Comparison of ENCODE assay signal across 8 cellular contexts in genomic region chr16:1300664-1301476, GRCh38. TPM values are rescaled to one million over a fixed set of nuclear protein-coding genes. Genes with fewer than 3 reads are reported as not detected.
DNase-seq lines count a peak whose midpoint lies in the region; ATAC-seq and TF ChIP-seq lines count a peak whose summit lies in the region.

No MANE protein-coding gene starts in this region.

- H3K27ac Mint-ChIP-seq in CD4-positive, CD25-positive, alpha-beta regulatory T cell = peak overlapping the region in 1 of 3 donors; percentile 26

- no peak overlapping the region for H3K4me3 Mint-ChIP-seq in CD4-positive, CD25-positive, alpha-beta regulatory T cell

- no peaks in the 10 kb centered on the region for H3K9me3 Mint-ChIP-seq in CD4-positive, CD25-positive, alpha-beta regulatory T cell

- TF ChIP-seq CTCF in ascending aorta (IDR thresholded peaks at IDR 0.05) (peak; percentile 50 to 78 (median 69)), spleen (IDR thresholded peaks at IDR 0.05 in 8 of 11, conservative IDR thresholded peaks at IDR 0.05 in 3 of 11) (peak; percentile 77 to 96 (median 89))

- intact Hi-C loops in ascending aorta (cut with DNase I) = no loop called here
- intact Hi-C loops in spleen (cut with DNase I; ENCODE audit: low total_unique reads) = no loop called here

- H3K27me3 ChIP-seq in CD4-positive, CD25-positive, alpha-beta regulatory T cell (ENCODE audit: control insufficient read depth, insufficient read depth, low read length) = no peaks in the 10 kb centered on the region
- peaks cover 9% of the 10 kb centered on the region for H3K27me3 ChIP-seq in ascending aorta
- peaks cover 0 to 49% (median 6%) of the 10 kb centered on the region in 7 donors for H3K27me3 ChIP-seq in spleen (replicated peaks in 1 of 7)

- H3K4me1 ChIP-seq in CD4-positive, CD25-positive, alpha-beta regulatory T cell (ENCODE audit: control insufficient read depth, insufficient read depth, low read length, poor library complexity, severe bottlenecking) = peaks cover 31% of the 10 kb centered on the region
- H3K4me1 ChIP-seq in ascending aorta (peaks cover 0 to 4% of the 10 kb centered on the region in 2 donors), spleen (peaks cover 0 to 67% (median 45%) of the 10 kb centered on the region in 6 donors)

- H3K4me3 ChIP-seq in CD4-positive, CD25-positive, alpha-beta regulatory T cell (ENCODE audit: low read depth, low read length) = no peak overlapping the region
- H3K4me3 ChIP-seq in ascending aorta (peak overlapping the region in 1 of 2 donors; percentile 12), spleen (peak overlapping the region in 3 of 8 donors; percentile 4 to 54 (median 13))

- peak; percentile 60 to 66 for ATAC-seq in CD4-positive, CD25-positive, alpha-beta regulatory T cell (ENCODE audit: low read depth in 2 of 2)
- ATAC-seq in HG03520 (IDR thresholded peaks at IDR 0.05; ENCODE audit: unreplicated experiment) (no peak), HG03139 (IDR thresholded peaks at IDR 0.05; ENCODE audit: unreplicated experiment) (no peak)

- no peaks in the 10 kb centered on the region for H3K36me3 ChIP-seq in CD4-positive, CD25-positive, alpha-beta regulatory T cell (ENCODE audit: control insufficient read depth, insufficient read depth, low read length)
- no peaks in the 10 kb centered on the region for H3K36me3 ChIP-seq in ascending aorta
- no peaks in the 10 kb centered on the region for H3K36me3 ChIP-seq in spleen

- no peaks in the 10 kb centered on the region for H3K9me3 ChIP-seq in CD4-positive, CD25-positive, alpha-beta regulatory T cell (ENCODE audit: control insufficient read depth in 2 of 2, low read length in 2 of 2)
- H3K9me3 ChIP-seq in ascending aorta (no peaks in the 10 kb centered on the region), spleen (no peaks in the 10 kb centered on the region)

- peak; percentile 59 to 71 (median 65) for DNase-seq in CD4-positive, CD25-positive, alpha-beta regulatory T cell
- DNase-seq in HT-29 (ENCODE audit: low spot score) = peak; percentile 66
- DNase-seq in T-helper 2 cell = peak; percentile 51 to 66 (median 60)
- DNase-seq in ascending aorta (ENCODE audit: low spot score in 2 of 2) = peak in 1 of 2 donors; percentile 76
- DNase-seq in hypothalamus (lab: John Stamatoyannopoulos, UW) = peak in 34 of 51 donors; percentile 2 to 72 (median 28)
- peak; percentile 94 for DNase-seq in spleen

- 11 to 17% (median 15%) methylated on average over 7 to 42 of the region's 42 CpGs for WGBS in spleen, 5 donors

- no peaks in the 10 kb centered on the region for H3K36me3 Mint-ChIP-seq in CD4-positive, CD25-positive, alpha-beta regulatory T cell

- H3K4me1 Mint-ChIP-seq in CD4-positive, CD25-positive, alpha-beta regulatory T cell = peaks cover 0 to 29% (median 6%) of the 10 kb centered on the region in 4 donors

- no peak overlapping the region for H3K27ac ChIP-seq in CD4-positive, CD25-positive, alpha-beta regulatory T cell (ENCODE audit: insufficient read depth, low read length, poor library complexity, severe bottlenecking)
- H3K27ac ChIP-seq in ascending aorta = no peak overlapping the region
- H3K27ac ChIP-seq in spleen = peak overlapping the region in 2 of 8 donors; percentile 30 to 33

- no peak for TF ChIP-seq POLR2A in spleen (IDR thresholded peaks at IDR 0.05)

- peaks cover 17% of the 10 kb centered on the region for H3K27me3 Mint-ChIP-seq in CD4-positive, CD25-positive, alpha-beta regulatory T cell

RNA-seq across cellular contexts. Expression of gene UBE2I, which starts 8.6 kb away (rescaled TPM):
- 205 TPM for total RNA-seq in CD4-positive, CD25-positive, alpha-beta regulatory T cell
- 100 to 1,000 TPM in 1 of 4 donors, 10 to 100 TPM in 3; 75.5 to 124 (median 89.6) TPM for polyA plus RNA-seq in CD4-positive, CD25-positive, alpha-beta regulatory T cell
- total RNA-seq in HT-29 (2014; rRNA removed; shearing (Covaris generic)) = 90.1 and 116 TPM in 2 replicates
- total RNA-seq in ascending aorta (141 TPM), spleen (100 to 1,000 TPM; 101 to 142 (median 129) TPM)
- polyA plus RNA-seq in spleen = 10 to 100 TPM; 78.1 to 94.9 (median 83.7) TPM

RNA-seq across cellular contexts. Expression of gene BAIAP3, which starts 32.6 kb away (rescaled TPM):
- 3.1 TPM for total RNA-seq in CD4-positive, CD25-positive, alpha-beta regulatory T cell
- under 1 TPM; 0.11 to 0.79 (median 0.27) TPM for polyA plus RNA-seq in CD4-positive, CD25-positive, alpha-beta regulatory T cell
- 8.2 and 14.1 TPM in 2 replicates for total RNA-seq in HT-29 (2014; rRNA removed; shearing (Covaris generic))
- total RNA-seq in ascending aorta = 0.64 TPM
- total RNA-seq in spleen = 10 to 100 TPM in 2 of 7 donors, 1 to 10 TPM in 5; 5.0 to 15.7 (median 6.7) TPM
- 1 to 10 TPM; 2.7 to 7.3 (median 3.0) TPM for polyA plus RNA-seq in spleen

RNA-seq across cellular contexts. Expression of gene TPSD1, which starts 45.0 kb away (rescaled TPM):
- not detected for total RNA-seq in CD4-positive, CD25-positive, alpha-beta regulatory T cell
- polyA plus RNA-seq in CD4-positive, CD25-positive, alpha-beta regulatory T cell = not detected
- not detected in 2 replicates for total RNA-seq in HT-29 (2014; rRNA removed; shearing (Covaris generic))
- 20.8 TPM for total RNA-seq in ascending aorta
- total RNA-seq in spleen = under 1 TPM in 1 of 7 donors, not detected in 6; 0.76 TPM
- under 1 TPM in 1 of 3 donors, not detected in 2; 0.11 TPM for polyA plus RNA-seq in spleen

RNA-seq across cellular contexts. Expression of gene TSR3, which starts 50.8 kb away (rescaled TPM):
- 31.5 TPM for total RNA-seq in CD4-positive, CD25-positive, alpha-beta regulatory T cell
- 100 to 1,000 TPM in 1 of 4 donors, 10 to 100 TPM in 3; 81.1 to 103 (median 94.1) TPM for polyA plus RNA-seq in CD4-positive, CD25-positive, alpha-beta regulatory T cell
- total RNA-seq in HT-29 (2014; rRNA removed; shearing (Covaris generic)) = 155 and 181 TPM in 2 replicates
- 143 TPM for total RNA-seq in ascending aorta
- 10 to 100 TPM; 31.1 to 73.1 (median 41.5) TPM for total RNA-seq in spleen
- 10 to 100 TPM; 38.0 to 65.9 (median 55.2) TPM for polyA plus RNA-seq in spleen

RNA-seq across cellular contexts. Expression of gene GNPTG, which starts 50.9 kb away (rescaled TPM):
- total RNA-seq in CD4-positive, CD25-positive, alpha-beta regulatory T cell = 44.1 TPM
- polyA plus RNA-seq in CD4-positive, CD25-positive, alpha-beta regulatory T cell = 10 to 100 TPM; 43.2 to 51.3 (median 46.3) TPM
- 46.6 and 50.9 TPM in 2 replicates for total RNA-seq in HT-29 (2014; rRNA removed; shearing (Covaris generic))
- 86.6 TPM for total RNA-seq in ascending aorta
- 10 to 100 TPM; 60.4 to 80.6 (median 73.4) TPM for total RNA-seq in spleen
- polyA plus RNA-seq in spleen = 10 to 100 TPM; 55.6 to 62.8 (median 56.7) TPM

Comparison
In these comparisons a context has a peak if more than half of its experiments do, and no peak if none do; other contexts are left out.
1. ATAC-seq: peak in CD4-positive, CD25-positive, alpha-beta regulatory T cell (2 of 2); none in HG03520 (single experiment) and HG03139 (single experiment).
2. RNA of gene TPSD1, which starts 45.0 kb away (total RNA-seq): 20.8 TPM in ascending aorta (single experiment); 0.76 TPM in spleen, not detected in CD4-positive, CD25-positive, alpha-beta regulatory T cell (single experiment) and not detected in HT-29; every median in the first group is over 10 times any median in the second.